Comparison of ENCODE assay signal across 13 cellular contexts in genomic region chr2:62672601-62673000, GRCh38. TPM values are rescaled to one million over a fixed set of nuclear protein-coding genes. Genes with fewer than 3 reads are reported as not detected.
DNase-seq lines count a peak whose midpoint lies in the region; ATAC-seq and TF ChIP-seq lines count a peak whose summit lies in the region.
"Had no signal": no experiment of that assay in that cellular context is flagged by ENCODE, and none has a peak within 500 bp of the region (broad histone marks: within the 10 kb centered on the region; RNA-seq: fewer than 3 reads in every experiment).

No MANE protein-coding gene starts in this region.

- H3K27me3 Mint-ChIP-seq in MCF 10A (ENCODE audit: insufficient read depth, unreplicated experiment): no peaks in the 10 kb centered on the region
- no peaks in the 10 kb centered on the region for H3K27me3 Mint-ChIP-seq in chondrocyte (ENCODE audit: low read depth)
- H3K27me3 Mint-ChIP-seq: T-helper 17 cell had no signal

- no peak for TF ChIP-seq EP300 in upper lobe of left lung (IDR thresholded peaks at IDR 0.05)

- peaks cover 7% of the 10 kb centered on the region for H3K4me1 Mint-ChIP-seq in MCF 10A (ENCODE audit: insufficient read depth, unreplicated experiment)
- H3K4me1 Mint-ChIP-seq in chondrocyte (ENCODE audit: low read depth): peaks cover 4% of the 10 kb centered on the region
- H3K4me1 Mint-ChIP-seq: T-helper 17 cell had no signal

- no peaks in the 10 kb centered on the region for H3K27me3 ChIP-seq in kidney epithelial cell (ENCODE audit: control insufficient read depth, insufficient read depth, low read length)
- H3K27me3 ChIP-seq in upper lobe of left lung: no peaks in the 10 kb centered on the region

- POLR2A ChIA-PET in MCF 10A (lab: Yijun Ruan, JAX): interaction anchor here (0.5 to 0.8 kb wide), 2 partner anchors 10 to 1117 kb away, joined by 3 read pairs; no protein-coding TSS in a partner anchor

- no peaks in the 10 kb centered on the region for H3K9me3 Mint-ChIP-seq in MCF 10A (ENCODE audit: unreplicated experiment)
- no peaks in the 10 kb centered on the region for H3K9me3 Mint-ChIP-seq in chondrocyte (ENCODE audit: low read depth)
- H3K9me3 Mint-ChIP-seq: natural killer cell treated with Interleukin-12 subunit alpha and Interleukin-12 subunit beta and Interleukin-15 and Interleukin-18, amount 100 ng/mL, for 72 hours had no signal

- H3K4me3 ChIP-seq in kidney epithelial cell (ENCODE audit: low read depth, low read length) (no peak overlapping the region), upper lobe of left lung (no peak overlapping the region)

- H3K36me3 ChIP-seq in kidney epithelial cell (ENCODE audit: control insufficient read depth, insufficient read depth, low read length) (no peaks in the 10 kb centered on the region), upper lobe of left lung (no peaks in the 10 kb centered on the region)

- no peak for TF ChIP-seq POLR2A in upper lobe of left lung (IDR thresholded peaks at IDR 0.05)

- in situ Hi-C loops in T47D (cut with HindIII; ENCODE audit: low pct_unique_long_range_greater_than_20kb, low sequenced_read_pairs): no loop called here

- no peak for TF ChIP-seq CTCF in MCF 10A (IDR thresholded peaks at IDR 0.05; ENCODE audit: unreplicated experiment)
- TF ChIP-seq CTCF in chondrocyte (IDR thresholded peaks at IDR 0.05): no peak
- TF ChIP-seq CTCF in kidney epithelial cell (IDR thresholded peaks at IDR 0.05; ENCODE audit: insufficient read depth, low read length, poor library complexity, severe bottlenecking): no peak
- TF ChIP-seq CTCF in upper lobe of left lung (IDR thresholded peaks at IDR 0.05): no peak

- intact Hi-C loops in MCF 10A (cut with micrococcal nuclease): no loop called here

- H3K27ac Mint-ChIP-seq in MCF 10A (ENCODE audit: low read depth, unreplicated experiment): no peak overlapping the region
- peak overlapping the region; percentile 49 for H3K27ac Mint-ChIP-seq in chondrocyte (ENCODE audit: unreplicated experiment)
- H3K27ac Mint-ChIP-seq: natural killer cell treated with Interleukin-12 subunit alpha and Interleukin-12 subunit beta and Interleukin-15 and Interleukin-18, amount 100 ng/mL, for 72 hours; T-helper 17 cell had no signal

- no TSS peak for BruUV-seq in MCF 10A (replicated peaks; lab: Mats Ljungman, UMichigan)

- H3K9me3 ChIP-seq in upper lobe of left lung: no peaks in the 10 kb centered on the region

- H3K4me3 Mint-ChIP-seq in MCF 10A (ENCODE audit: unreplicated experiment) (no peak overlapping the region), chondrocyte (ENCODE audit: unreplicated experiment) (no peak overlapping the region)
- H3K4me3 Mint-ChIP-seq: natural killer cell treated with Interleukin-12 subunit alpha and Interleukin-12 subunit beta and Interleukin-15 and Interleukin-18, amount 100 ng/mL, for 72 hours; T-helper 17 cell had no signal

- peak overlapping the region in 3 of 4 donors; percentile 26 to 53 (median 26) for H3K27ac ChIP-seq in upper lobe of left lung
- H3K27ac ChIP-seq: 22Rv1 had no signal

- H3K36me3 Mint-ChIP-seq in MCF 10A (ENCODE audit: insufficient read depth, unreplicated experiment) (no peaks in the 10 kb centered on the region), chondrocyte (ENCODE audit: low read depth) (no peaks in the 10 kb centered on the region)
- H3K36me3 Mint-ChIP-seq: natural killer cell treated with Interleukin-12 subunit alpha and Interleukin-12 subunit beta and Interleukin-15 and Interleukin-18, amount 100 ng/mL, for 72 hours had no signal

- DNase-seq in T47D (ENCODE audit: low read depth in 1 of 2, low spot score in 1 of 2) (peak; percentile 11 to 69), MCF 10A (ENCODE audit: unreplicated experiment) (no peak), chondrocyte (ENCODE audit: low spot score) (no peak), kidney epithelial cell (ENCODE audit: low read depth) (peak; percentile 42), upper lobe of left lung (peak in 1 of 2 donors; percentile 36), inferior parietal cortex (ENCODE audit: extremely low spot score) (no peak), midbrain (lab: John Stamatoyannopoulos, UW) (no peak)
- DNase-seq in activated naive CD4-positive, alpha-beta T cell (lab: John Stamatoyannopoulos, UW): no peak
- DNase-seq: activated T-cell treated with anti-CD3 and anti-CD28 coated beads, Interleukin-2, amount 50 U/mL, for 1 hour; NCI-H2081; T-helper 17 cell had no signal

- CTCF ChIA-PET in MCF 10A (lab: Yijun Ruan, JAX): interaction anchor here (0.6 to 0.7 kb wide), 3 partner anchors 13 to 19 kb away, joined by 3 to 4 read pairs (median 3); no protein-coding TSS in a partner anchor

- 69% methylated on average over 1 of the region's 1 CpG for WGBS in upper lobe of left lung, 2 donors

- ATAC-seq in upper lobe of left lung (ENCODE audit: low FRiP score in 2 of 2): peak; percentile 70 to 85
- ATAC-seq: T-helper 17 cell had no signal

- H3K4me1 ChIP-seq in upper lobe of left lung: peaks cover 0 to 13% (median 6%) of the 10 kb centered on the region in 4 donors

RNA-seq across cellular contexts. Expression of gene EHBP1, which starts 32.9 kb away (rescaled TPM):
- total RNA-seq in MCF 10A (2022) (62.1 and 81.2 TPM in 2 replicates), chondrocyte (44.8 to 54.9 TPM (median 48.6 TPM) in 3 replicates), kidney epithelial cell (22.9 and 27.9 TPM in 2 replicates), upper lobe of left lung (10 to 100 TPM; 36.2 to 78.5 (median 43.2) TPM)

Comparison
In these comparisons a context has a peak if more than half of its experiments do, and no peak if none do; other contexts are left out.
1. DNase-seq: peak in T47D (2 of 2) and kidney epithelial cell (single experiment); none in MCF 10A (single experiment), chondrocyte (single experiment), inferior parietal cortex (single experiment), midbrain (single experiment) and activated naive CD4-positive, alpha-beta T cell (0 of 4).